ENCODE assay signal across 25 cellular contexts in the genomic region with DNA sequence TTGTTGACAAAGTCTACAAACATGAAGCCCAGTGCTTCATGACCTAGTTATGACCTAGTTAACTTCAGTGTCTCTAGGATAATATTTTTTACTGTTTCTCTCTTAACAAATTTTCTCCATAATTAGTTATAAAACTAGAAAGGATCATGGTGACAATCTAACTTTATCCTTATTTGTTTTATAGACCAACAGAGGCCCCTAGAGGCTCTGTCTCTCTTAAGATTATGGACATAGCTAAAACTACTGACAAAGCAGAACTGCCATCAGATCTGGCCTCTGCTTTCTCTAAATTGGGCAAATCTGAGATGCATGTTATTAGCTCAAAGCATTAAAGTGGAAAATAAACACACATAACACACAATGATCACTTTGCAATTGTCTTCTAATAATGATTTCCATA.
"Had no signal": no experiment of that assay in that cellular context is flagged by ENCODE, and none has a peak within 500 bp of the region (broad histone marks: within the 10 kb centered on the region; RNA-seq: fewer than 3 reads in every experiment).

No MANE protein-coding gene starts in this region.

- H3K36me3 ChIP-seq: left lung, lower lobe of right lung, neutrophil, right atrium auricular region, stomach, suprapubic skin, thoracic aorta, tibial artery, upper lobe of right lung had no signal

- ATAC-seq: left colon; left lung; lower lobe of right lung; naive thymus-derived CD8-positive, alpha-beta T cell; sciatic nerve; stimulated activated naive B cell treated with anti-CD40 and anti-IgM and Interleukin-4, amounts not matched to agents 10 μg/mL and 1 μg/mL and 100 μg/mL, for 72 hours; stimulated activated naive CD8-positive, alpha-beta T cell treated with anti-CD3 and anti-CD28 coated beads, Interleukin-15, Interleukin-2, amounts not matched to agents 100 U/mL and 50 U/mL, for 24 hours; upper lobe of right lung had no signal

- DNase-seq: hypothalamus; immature natural killer cell; kidney; left colon; left lung; lower lobe of right lung; mammary epithelial cell; naive thymus-derived CD8-positive, alpha-beta T cell; occipital lobe; stimulated activated CD4-positive, alpha-beta T cell treated with anti-CD3 and anti-CD28 coated beads, Interleukin-12 subunit alpha, Interleukin-12 subunit beta, amount 100 ng/mL, for 4 hours; stimulated activated CD4-positive, alpha-beta T cell treated with anti-CD3 and anti-CD28 coated beads, Interleukin-15, amount 100 ng/mL, for 24 hours; stimulated activated CD4-positive, alpha-beta T cell treated with anti-CD3 and anti-CD28 coated beads, Interleukin-2, amount 100 ng/mL, for 24 hours; stimulated activated CD4-positive, alpha-beta T cell treated with anti-CD3 and anti-CD28 coated beads, Interleukin-4, amount 100 ng/mL, for 1 hour; stimulated activated naive B cell treated with anti-CD40 and anti-IgM and Interleukin-4, amounts not matched to agents 10 μg/mL and 1 μg/mL and 100 μg/mL, for 72 hours; stimulated activated naive CD8-positive, alpha-beta T cell treated with anti-CD3 and anti-CD28 coated beads, Interleukin-15, Interleukin-2, amounts not matched to agents 100 U/mL and 50 U/mL, for 24 hours; stomach; tibial artery; trophoblast cell; upper lobe of right lung had no signal

- H3K4me1 ChIP-seq: left lung, suprapubic skin, upper lobe of right lung had no signal

- H3K27ac ChIP-seq: left lung, lower lobe of right lung, neutrophil, right atrium auricular region, skin epidermis, stomach, suprapubic skin, thoracic aorta, tibial artery, upper lobe of right lung had no signal

- H3K9me3 ChIP-seq: left lung, lower lobe of right lung, neutrophil, right atrium auricular region, stomach, suprapubic skin, thoracic aorta, tibial artery, upper lobe of right lung had no signal

- H3K27me3 ChIP-seq: left lung, neutrophil, right atrium auricular region, stomach, suprapubic skin, tibial artery, upper lobe of right lung had no signal

- H3K4me3 ChIP-seq: left lung, lower lobe of right lung, right atrium auricular region, skin epidermis, stomach, suprapubic skin, thoracic aorta, tibial artery, upper lobe of right lung had no signal
